ENCODE assay signal across 8 cellular contexts in genomic region chr6:159104163-159104885, GRCh38. TPM values are rescaled to one million over a fixed set of nuclear protein-coding genes. Genes with fewer than 3 reads are reported as not detected.
DNase-seq lines count a peak whose midpoint lies in the region; ATAC-seq, FAIRE-seq and TF ChIP-seq lines count a peak whose summit lies in the region.

No MANE protein-coding gene starts in this region.

- H3K79me2 ChIP-seq in HepG2 (ENCODE audit: insufficient read depth, low read length) = no peaks in the 10 kb centered on the region

- no peak for TF ChIP-seq EP300 in HepG2 (IDR thresholded peaks at IDR 0.05; ENCODE audit: low read depth in 2 of 2, low read length in 2 of 2)
- TF ChIP-seq EP300 in HepG2 (CRISPR knock-in tag; IDR thresholded peaks at IDR 0.05; ENCODE audit: borderline replicate concordance) = no peak

- no TSS peak for BruUV-seq in HepG2 (replicated peaks; lab: Mats Ljungman, UMichigan)

- in situ Hi-C loops in HepG2 (cut with HindIII; ENCODE audit: extremely low pct_ligation_motif_present, low pct_unique_long_range_greater_than_20kb) = loop anchor here (25.0 kb wide), 1 partner anchor 392 kb away; no protein-coding TSS in a partner anchor

- peak; percentile 97 for TF ChIP-seq CTCF in choroid plexus epithelial cell (conservative IDR thresholded peaks at IDR 0.05; ENCODE audit: low read depth, low read length)
- TF ChIP-seq CTCF in HepG2 (CRISPR knock-in tag; IDR thresholded peaks at IDR 0.05) = peak; percentile 93

- H3K4me2 ChIP-seq in HepG2 (ENCODE audit: low read depth, low read length) = no peak overlapping the region

- H2AFZ ChIP-seq in HepG2 (ENCODE audit: low read length) = no peak overlapping the region

- H3K36me3 ChIP-seq in HepG2 (replicated peaks in 1 of 2; ENCODE audit: control insufficient read depth in 1 of 2, insufficient read depth in 2 of 2, low read length in 2 of 2) = no peaks in the 10 kb centered on the region

- POLR2A ChIA-PET in HepG2 (lab: Yijun Ruan, JAX) = no interaction called here

- DNase-seq in NK-92 treated with Interleukin-12 subunit alpha and Interleukin-12 subunit beta, amount 100 ng/mL, for 24 hours (lab: John Stamatoyannopoulos, UW) = peak; percentile 59
- DNase-seq in NK-92 (lab: John Stamatoyannopoulos, UW; ENCODE audit: unreplicated experiment) (no peak), NCI-H345 treated with DMSO at 0.1 percent for 48 hours (lab: John Stamatoyannopoulos, UW; ENCODE audit: unreplicated experiment) (peak; percentile 15), choroid plexus epithelial cell (ENCODE audit: low read depth) (peak; percentile 76), HepG2 (ENCODE audit: low spot score) (peak; percentile 23)
- peak; percentile 86 for DNase-seq in activated CD4-positive, alpha-beta T cell treated with anti-CD3 and anti-CD28 coated beads for 48 hours
- peak; percentile 61 to 73 (median 64) for DNase-seq in stimulated activated CD4-positive, alpha-beta T cell treated with anti-CD3 and anti-CD28 coated beads, TNF-alpha, amount 100 ng/mL, for 48 hours (ENCODE audit: low read depth in 3 of 3)

- CTCF ChIA-PET in HepG2 (lab: Yijun Ruan, JAX; ENCODE audit: low intra/inter-chr PET ratio, low total read pairs) = interaction anchor here (1.4 to 3.3 kb wide), 2 partner anchors 61 to 96 kb away, joined by 4 to 17 read pairs; no protein-coding TSS in a partner anchor

- H3K27ac ChIP-seq in HepG2 (ENCODE audit: extremely low read length, insufficient read depth, low read length) = no peak overlapping the region

- intact Hi-C loops in HepG2 (cut with micrococcal nuclease; ENCODE audit: unreplicated experiment) = loop anchor here (1.0 to 10.0 kb wide), 3 partner anchors 62 to 400 kb away; no protein-coding TSS in a partner anchor

- peaks cover 17% of the 10 kb centered on the region; the same call in 1 of the 2 replicates for H3K4me1 ChIP-seq in HepG2 (ENCODE audit: insufficient read depth, low read length)

- H3K27me3 ChIP-seq in HepG2 (ENCODE audit: control insufficient read depth in 1 of 2, insufficient read depth in 2 of 2, low read length in 2 of 2) = peaks cover 3 to 48% of the 10 kb centered on the region in 2 experiments; a peak in 4 of 5 replicates

- H3K9me3 ChIP-seq in HepG2 (ENCODE audit: low read length) = no peaks in the 10 kb centered on the region

- TF ChIP-seq POLR2A in HepG2 (IDR thresholded peaks at IDR 0.05; ENCODE audit: insufficient read depth in 1 of 2, low read depth in 2 of 2, low read length in 2 of 2) = no peak

- H3K9ac ChIP-seq in HepG2 (ENCODE audit: insufficient read depth, low read depth, low read length) = no peak overlapping the region

- no peaks in the 10 kb centered on the region for H4K20me1 ChIP-seq in HepG2 (ENCODE audit: insufficient read depth, low read length)

- ATAC-seq in HG02943 (IDR thresholded peaks at IDR 0.05; ENCODE audit: low read depth, unreplicated experiment) (peak; percentile 44), HepG2 (peak; percentile 96)

- peak; percentile 76 for FAIRE-seq in HepG2 (lab: Jason Lieb, UNC)

- 45% methylated on average over 10 of the region's 17 CpGs for WGBS in HepG2 (ENCODE audit: low lambda C conversion rate)

- TF ChIP-seq RAD21 in HepG2 (CRISPR knock-in tag; IDR thresholded peaks at IDR 0.05) = peak; percentile 84

- H3K4me3 ChIP-seq in choroid plexus epithelial cell (ENCODE audit: low read depth, low read length) = no peak overlapping the region
- no peak overlapping the region for H3K4me3 ChIP-seq in HepG2 (replicated peaks in 1 of 3; ENCODE audit: insufficient read depth in 1 of 3, low read depth in 2 of 3, low read length in 3 of 3)

TF ChIP-seq in HepG2, 621 proteins besides CTCF, POLR2A, EP300 and RAD21 (continues in another document):
- TF ChIP-seq SALL2 (CRISPR knock-in tag; IDR thresholded peaks at IDR 0.05) (0 out of 2 replicates have a peak, but pooled peaks have one; percentile 20), ZMYM4 (CRISPR knock-in tag; IDR thresholded peaks at IDR 0.05) (0 out of 2 replicates have a peak, but pooled peaks have one; percentile 20), NFE2L1 (CRISPR knock-in tag; IDR thresholded peaks at IDR 0.05; ENCODE audit: borderline replicate concordance) (no peak), MED13 (CRISPR knock-in tag; IDR thresholded peaks at IDR 0.05) (no peak), IRF2 (CRISPR knock-in tag; IDR thresholded peaks at IDR 0.05) (peak; percentile 33; the same call in 1 of the 2 replicates), HNRNPLL (IDR thresholded peaks at IDR 0.05; ENCODE audit: low read depth, low read length, poor library complexity, severe bottlenecking) (peak; percentile 20), ZBTB43 (CRISPR knock-in tag; conservative IDR thresholded peaks at IDR 0.05) (no peak), ZNF607 (CRISPR knock-in tag; IDR thresholded peaks at IDR 0.05; ENCODE audit: borderline replicate concordance) (no peak), FOXP4 (CRISPR knock-in tag; IDR thresholded peaks at IDR 0.05) (no peak), STAG1 (CRISPR knock-in tag; IDR thresholded peaks at IDR 0.05) (peak; percentile 86), ZNF768 (CRISPR knock-in tag; IDR thresholded peaks at IDR 0.05) (peak; percentile 25; the same call in 1 of the 2 replicates), MIER2 (CRISPR knock-in tag; IDR thresholded peaks at IDR 0.05) (no peak), MYC (CRISPR knock-in tag; IDR thresholded peaks at IDR 0.05; ENCODE audit: borderline replicate concordance) (no peak), ZNF331 (CRISPR knock-in tag; IDR thresholded peaks at IDR 0.05) (peak; percentile 45; the same call in 1 of the 2 replicates), ZNF20 (CRISPR knock-in tag; IDR thresholded peaks at IDR 0.05) (no peak), MXD4 (CRISPR knock-in tag; IDR thresholded peaks at IDR 0.05) (no peak)
- TF ChIP-seq, protein P1, sequence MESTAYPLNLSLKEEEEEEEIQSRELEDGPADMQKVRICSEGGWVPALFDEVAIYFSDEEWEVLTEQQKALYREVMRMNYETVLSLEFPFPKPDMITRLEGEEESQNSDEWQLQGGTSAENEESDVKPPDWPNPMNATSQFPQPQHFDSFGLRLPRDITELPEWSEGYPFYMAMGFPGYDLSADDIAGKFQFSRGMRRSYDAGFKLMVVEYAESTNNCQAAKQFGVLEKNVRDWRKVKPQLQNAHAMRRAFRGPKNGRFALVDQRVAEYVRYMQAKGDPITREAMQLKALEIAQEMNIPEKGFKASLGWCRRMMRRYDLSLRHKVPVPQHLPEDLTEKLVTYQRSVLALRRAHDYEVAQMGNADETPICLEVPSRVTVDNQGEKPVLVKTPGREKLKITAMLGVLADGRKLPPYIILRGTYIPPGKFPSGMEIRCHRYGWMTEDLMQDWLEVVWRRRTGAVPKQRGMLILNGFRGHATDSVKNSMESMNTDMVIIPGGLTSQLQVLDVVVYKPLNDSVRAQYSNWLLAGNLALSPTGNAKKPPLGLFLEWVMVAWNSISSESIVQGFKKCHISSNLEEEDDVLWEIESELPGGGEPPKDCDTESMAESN (CRISPR knock-in tag; conservative IDR thresholded peaks at IDR 0.05) = peak; percentile 49; the same call in 1 of the 2 replicates

RNA-seq across cellular contexts. Expression of gene TAGAP, which starts 59.5 kb away (rescaled TPM):
- not detected in 2 replicates for total RNA-seq in HepG2 (2016; rRNA removed; fragmentation: Illumina TruSeq; extraction: Trizol)
- total RNA-seq in HepG2 (2016; cell fraction: cytosol; rRNA removed; fragmentation: Illumina TruSeq; extraction: Trizol; ENCODE audit: low read depth) = not detected in 2 replicates
- not detected in 2 replicates for total RNA-seq in HepG2 (2016; cell fraction: insoluble cytoplasmic fraction; rRNA removed; fragmentation: Illumina TruSeq; extraction: Trizol)
- not detected in 2 replicates for total RNA-seq in HepG2 (2016; cell fraction: membrane; rRNA removed; fragmentation: Illumina TruSeq; extraction: Trizol)
- total RNA-seq in HepG2 (2016; cell fraction: nucleus; rRNA removed; fragmentation: Illumina TruSeq; extraction: Trizol) = not detected in 2 replicates
- not detected in 2 replicates for polyA plus RNA-seq in HepG2 (2011; rRNA removed)
- not detected in 2 replicates for polyA plus RNA-seq in HepG2 (2011; cell fraction: cytosol; rRNA removed)
- not detected in 2 replicates for polyA plus RNA-seq in HepG2 (2011; cell fraction: nucleus; rRNA removed)
- not detected in 2 replicates for polyA plus RNA-seq in HepG2 (2012)
- polyA plus RNA-seq in HepG2 (2016; cell fraction: cytosol; fragmentation: Illumina TruSeq; extraction: Trizol; ENCODE audit: low read depth) = not detected in 2 replicates
- not detected in 2 replicates for polyA plus RNA-seq in HepG2 (2016; cell fraction: insoluble cytoplasmic fraction; fragmentation: Illumina TruSeq; extraction: Trizol; ENCODE audit: low read depth)
- not detected in 2 replicates for polyA plus RNA-seq in HepG2 (2016; cell fraction: membrane; fragmentation: Illumina TruSeq; extraction: Trizol; ENCODE audit: low read depth)
- not detected in 2 replicates for polyA plus RNA-seq in HepG2 (2016; cell fraction: nucleus; fragmentation: Illumina TruSeq; extraction: Trizol; ENCODE audit: insufficient read depth, low read depth)
- polyA minus RNA-seq in HepG2 (2011; rRNA and poly(A)+ RNA removed; ENCODE audit: low replicate concordance) = not detected in 2 replicates
- polyA minus RNA-seq in HepG2 (2011; cell fraction: cytosol; rRNA and poly(A)+ RNA removed) = not detected in 2 replicates
- not detected in 2 replicates for polyA minus RNA-seq in HepG2 (2011; cell fraction: nucleus; rRNA and poly(A)+ RNA removed)
